ENCODE assay signal across 1 cellular context in the genomic region with DNA sequence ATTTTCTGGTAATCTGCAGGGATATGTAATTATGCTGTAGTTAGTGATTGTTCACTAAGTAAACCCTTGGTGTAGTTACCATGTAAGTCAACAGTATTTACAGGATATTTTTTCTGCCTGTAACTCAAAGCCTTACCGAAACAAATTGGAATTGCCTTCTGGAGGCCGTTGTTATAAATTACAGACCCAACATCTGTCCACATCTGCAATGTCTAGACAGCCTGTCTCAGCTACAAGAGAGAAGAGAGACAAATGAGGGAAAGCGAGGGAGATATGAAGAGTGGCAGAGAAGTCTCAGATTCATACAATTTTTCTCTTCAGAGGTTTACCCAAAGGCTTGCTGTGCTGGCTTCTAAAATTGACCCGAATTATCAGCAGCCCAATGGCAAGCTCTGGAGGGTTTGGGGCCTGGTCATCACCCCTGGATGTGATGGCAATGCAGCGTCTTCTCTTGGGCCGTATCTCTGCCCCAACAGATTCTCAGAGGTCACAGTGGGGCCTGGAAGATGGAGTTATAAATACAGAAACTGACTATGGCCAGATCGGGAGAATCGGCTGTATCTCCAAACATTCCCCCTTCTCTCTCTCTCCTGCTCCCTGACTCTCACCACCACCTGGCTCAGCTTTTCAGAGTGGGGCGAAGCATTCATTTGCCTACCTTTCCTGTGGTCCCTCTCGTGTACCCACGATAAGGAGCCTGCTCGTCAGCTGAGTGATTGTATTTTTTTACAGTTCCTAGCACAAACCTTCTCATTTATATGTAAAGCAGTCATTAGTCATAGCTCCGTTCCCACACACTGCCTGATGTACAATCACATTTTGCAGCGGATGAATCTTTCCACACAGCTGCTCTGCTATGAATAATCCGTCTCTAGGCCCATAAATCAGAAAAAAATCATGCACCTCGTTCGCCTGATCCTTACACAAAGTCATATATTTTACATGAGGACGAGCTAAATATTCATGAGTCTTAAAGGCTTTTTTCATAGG.
TF ChIP-seq lines count a peak whose summit lies in the region.

No MANE protein-coding gene starts in this region.

TF ChIP-seq in IMR-90, 13 proteins besides CTCF, POLR2A, EP300 and RAD21:
- TF ChIP-seq FOS (IDR thresholded peaks at IDR 0.05; ENCODE audit: low read depth, low read length) (0 out of 2 replicates have a peak, but pooled peaks have one; percentile 3), RCOR1 (IDR thresholded peaks at IDR 0.05; ENCODE audit: insufficient replicate concordance, low read length) (no peak)
